Comparison of ENCODE assay signal across 14 cellular contexts in genomic region chr1:40380817-40381216, GRCh38. TPM values are rescaled to one million over a fixed set of nuclear protein-coding genes. Genes with fewer than 3 reads are reported as not detected.
DNase-seq lines count a peak whose midpoint lies in the region; ATAC-seq, FAIRE-seq and TF ChIP-seq lines count a peak whose summit lies in the region.
"Had no signal": no experiment of that assay in that cellular context is flagged by ENCODE, and none has a peak within 500 bp of the region (broad histone marks: within the 10 kb centered on the region; RNA-seq: fewer than 3 reads in every experiment).

No MANE protein-coding gene starts in this region.

- peak overlapping the region; percentile 37 for H3K4me2 ChIP-seq in Karpas-422 (ENCODE audit: low read depth, low read length, poor library complexity, severe bottlenecking)

- peak overlapping the region; percentile 93 for H3K27ac ChIP-seq in CD8-positive, alpha-beta T cell (ENCODE audit: low read depth, low read length)
- H3K27ac ChIP-seq in Karpas-422 (ENCODE audit: low read length) (no peak overlapping the region), spleen (peak overlapping the region; percentile 95 to 100 (median 98)), kidney (ENCODE audit: low read depth in 2 of 2, low read length in 2 of 2) (no peak overlapping the region)

- CTCF ChIA-PET in CD8-positive, alpha-beta T cell (lab: Charles Lee) = interaction anchor here (1.0 to 14.0 kb wide), 5 partner anchors 24 to 228 kb away, joined by 3 to 109 read pairs (median 5); no protein-coding TSS in a partner anchor
- CTCF ChIA-PET in Caco-2 (lab: Charles Lee) = no interaction called here

- H3K9me3 ChIP-seq in CD8-positive, alpha-beta T cell (ENCODE audit: low read length) = no peaks in the 10 kb centered on the region
- H3K9me3 ChIP-seq in Karpas-422 (ENCODE audit: low read length) = no peaks in the 10 kb centered on the region
- no peaks in the 10 kb centered on the region for H3K9me3 ChIP-seq in spleen
- H3K9me3 ChIP-seq in kidney (ENCODE audit: control insufficient read depth in 1 of 2, low read length in 2 of 2) = no peaks in the 10 kb centered on the region
- H3K9me3 ChIP-seq in Caco-2 = no peaks in the 10 kb centered on the region
- H3K9me3 ChIP-seq: heart left ventricle, thyroid gland had no signal

- DNase-seq in CD8-positive, alpha-beta T cell = no peak
- DNase-seq in Karpas-422 = no peak
- no peak for DNase-seq in activated naive CD8-positive, alpha-beta T cell treated with anti-CD3 and anti-CD28 coated beads, Interleukin-2, amount 50 U/mL, for 24 hours
- DNase-seq in spleen = no peak
- no peak for DNase-seq in NCI-H1048 (lab: John Stamatoyannopoulos, UW)
- no peak for DNase-seq in kidney
- DNase-seq in CD1c-positive myeloid dendritic cell (ENCODE audit: extremely low spot score) = no peak
- DNase-seq in Caco-2 = no peak
- DNase-seq: heart left ventricle; NCI-H2081; posterior cingulate gyrus; stimulated activated CD4-positive, alpha-beta T cell treated with anti-CD3 and anti-CD28 coated beads, Interleukin-2, amount 100 ng/mL, for 48 hours; thyroid gland had no signal

- H3K9ac ChIP-seq in Karpas-422 (ENCODE audit: low read length) (no peak overlapping the region), kidney (ENCODE audit: low read length in 2 of 2) (no peak overlapping the region)

- no peak for TF ChIP-seq CTCF in CD8-positive, alpha-beta T cell (IDR thresholded peaks at IDR 0.05)
- no peak for TF ChIP-seq CTCF in spleen (IDR thresholded peaks at IDR 0.05 in 8 of 11, conservative IDR thresholded peaks at IDR 0.05 in 3 of 11)
- no peak for TF ChIP-seq CTCF in kidney (IDR thresholded peaks at IDR 0.05; ENCODE audit: borderline replicate concordance, extremely low read depth, insufficient read depth)
- TF ChIP-seq CTCF in Caco-2 (IDR thresholded peaks at IDR 0.05; ENCODE audit: insufficient read depth in 1 of 2, low read depth in 1 of 2, low read length in 1 of 2, severe bottlenecking in 1 of 2, unreplicated experiment in 1 of 2) = no peak

- H3K36me3 Mint-ChIP-seq in CD8-positive, alpha-beta T cell = peaks cover 67% of the 10 kb centered on the region
- H3K36me3 Mint-ChIP-seq in activated naive CD8-positive, alpha-beta T cell treated with anti-CD3 and anti-CD28 coated beads, Interleukin-2, amount 50 U/mL, for 24 hours (ENCODE audit: low read depth) = peaks cover 57% of the 10 kb centered on the region
- H3K36me3 Mint-ChIP-seq in Caco-2 (ENCODE audit: insufficient read depth, unreplicated experiment) = no peaks in the 10 kb centered on the region

- TF ChIP-seq POLR2A in spleen (IDR thresholded peaks at IDR 0.05) = no peak

- H3K27me3 ChIP-seq in CD8-positive, alpha-beta T cell (ENCODE audit: insufficient read depth, low read length) = no peaks in the 10 kb centered on the region
- no peaks in the 10 kb centered on the region for H3K27me3 ChIP-seq in Karpas-422 (ENCODE audit: low read length)
- no peaks in the 10 kb centered on the region for H3K27me3 ChIP-seq in spleen (replicated peaks in 1 of 7)
- H3K27me3 ChIP-seq in Caco-2 (replicated peaks; ENCODE audit: control insufficient read depth, insufficient read depth, low read length) = no peaks in the 10 kb centered on the region
- H3K27me3 ChIP-seq: heart left ventricle, thyroid gland had no signal

- WGBS in spleen, 5 donors = 69 to 83% (median 78%) methylated on average over 4 of the region's 4 CpGs

- peaks cover 52% of the 10 kb centered on the region for H4K20me1 ChIP-seq in Karpas-422 (ENCODE audit: insufficient read depth, low read depth, low read length)

- H3K4me3 Mint-ChIP-seq in CD8-positive, alpha-beta T cell = peak overlapping the region; percentile 86
- H3K4me3 Mint-ChIP-seq in activated naive CD8-positive, alpha-beta T cell treated with anti-CD3 and anti-CD28 coated beads, Interleukin-2, amount 50 U/mL, for 24 hours = peak overlapping the region; percentile 86
- no peak overlapping the region for H3K4me3 Mint-ChIP-seq in Caco-2 (ENCODE audit: unreplicated experiment)

- peaks cover 3% of the 10 kb centered on the region for H3K36me3 ChIP-seq in CD8-positive, alpha-beta T cell (ENCODE audit: insufficient read depth, low read length)
- H3K36me3 ChIP-seq in Karpas-422 (ENCODE audit: insufficient read depth, low read length) (peaks cover 11% of the 10 kb centered on the region), spleen (peaks cover 0 to 67% (median 6%) of the 10 kb centered on the region in 6 donors), kidney (ENCODE audit: control insufficient read depth in 1 of 2, insufficient read depth in 2 of 2, low read length in 2 of 2) (no peaks in the 10 kb centered on the region), Caco-2 (ENCODE audit: control insufficient read depth, insufficient read depth, low read length) (no peaks in the 10 kb centered on the region)
- H3K36me3 ChIP-seq: thyroid gland had no signal

- H3K4me3 ChIP-seq in CD8-positive, alpha-beta T cell (ENCODE audit: low read depth, low read length) = peak overlapping the region; percentile 50
- H3K4me3 ChIP-seq in Karpas-422 (ENCODE audit: low read length) (no peak overlapping the region), spleen (peak overlapping the region in 5 of 8 donors; percentile 6 to 97 (median 31)), kidney (ENCODE audit: low read length in 2 of 2) (no peak overlapping the region), Caco-2 (ENCODE audit: low read depth, low read length) (no peak overlapping the region)
- H3K4me3 ChIP-seq: thyroid gland had no signal

- peaks cover 94% of the 10 kb centered on the region for H3K4me1 ChIP-seq in CD8-positive, alpha-beta T cell (ENCODE audit: insufficient read depth, low read length)
- peaks cover 53% of the 10 kb centered on the region for H3K4me1 ChIP-seq in Karpas-422 (ENCODE audit: low read length)
- peaks cover 73 to 100% (median 96%) of the 10 kb centered on the region in 6 donors for H3K4me1 ChIP-seq in spleen
- peaks cover 0 to 7% of the 10 kb centered on the region in 2 donors for H3K4me1 ChIP-seq in kidney (ENCODE audit: control insufficient read depth in 1 of 2, insufficient read depth in 1 of 2, low read depth in 1 of 2, low read length in 2 of 2)
- H3K4me1 ChIP-seq in Caco-2 = no peaks in the 10 kb centered on the region

- no peaks in the 10 kb centered on the region for H3K9me3 Mint-ChIP-seq in CD8-positive, alpha-beta T cell
- no peaks in the 10 kb centered on the region for H3K9me3 Mint-ChIP-seq in activated naive CD8-positive, alpha-beta T cell treated with anti-CD3 and anti-CD28 coated beads, Interleukin-2, amount 50 U/mL, for 24 hours
- H3K9me3 Mint-ChIP-seq in Caco-2 (ENCODE audit: unreplicated experiment) = no peaks in the 10 kb centered on the region

- no peak for ATAC-seq in CD8-positive, alpha-beta T cell
- peak; percentile 34 for ATAC-seq in activated naive CD8-positive, alpha-beta T cell treated with anti-CD3 and anti-CD28 coated beads, Interleukin-2, amount 50 U/mL, for 24 hours

- no peak overlapping the region for H2AFZ ChIP-seq in Karpas-422 (ENCODE audit: low read length)

- intact Hi-C loops in CD8-positive, alpha-beta T cell (cut with DNase I, micrococcal nuclease) = no loop called here
- intact Hi-C loops in spleen (cut with DNase I; ENCODE audit: low total_unique reads) = no loop called here
- intact Hi-C loops in kidney (cut with DNase I) = no loop called here
- intact Hi-C loops in Caco-2 (cut with micrococcal nuclease; ENCODE audit: unreplicated experiment) = no loop called here

- FAIRE-seq in kidney (lab: Jason Lieb, UNC) = no peak
- FAIRE-seq: endometrium had no signal

- peaks cover 31% of the 10 kb centered on the region for H3K79me2 ChIP-seq in Karpas-422 (ENCODE audit: low read length)

- no TSS peak for BruUV-seq in Caco-2 (replicated peaks; lab: Mats Ljungman, UMichigan)

- H3K27ac Mint-ChIP-seq in CD8-positive, alpha-beta T cell = peak overlapping the region; percentile 100
- H3K27ac Mint-ChIP-seq in activated naive CD8-positive, alpha-beta T cell treated with anti-CD3 and anti-CD28 coated beads, Interleukin-2, amount 50 U/mL, for 24 hours = peak overlapping the region; percentile 99
- H3K27ac Mint-ChIP-seq in Caco-2 (ENCODE audit: unreplicated experiment) = no peak overlapping the region

- POLR2A ChIA-PET in CD8-positive, alpha-beta T cell (lab: Charles Lee) = interaction anchor here (0.9 to 1.9 kb wide), 6 partner anchors 7 to 124 kb away, joined by 3 to 10 read pairs (median 6); partner anchors contain the start of gene SMAP2
- POLR2A ChIA-PET in Caco-2 (lab: Charles Lee) = no interaction called here

- peaks cover 90% of the 10 kb centered on the region for H3K4me1 Mint-ChIP-seq in CD8-positive, alpha-beta T cell (ENCODE audit: low read depth)
- peaks cover 96% of the 10 kb centered on the region for H3K4me1 Mint-ChIP-seq in activated naive CD8-positive, alpha-beta T cell treated with anti-CD3 and anti-CD28 coated beads, Interleukin-2, amount 50 U/mL, for 24 hours
- no peaks in the 10 kb centered on the region for H3K4me1 Mint-ChIP-seq in Caco-2 (ENCODE audit: low read depth, unreplicated experiment)

- no peaks in the 10 kb centered on the region for H3K27me3 Mint-ChIP-seq in CD8-positive, alpha-beta T cell (ENCODE audit: low read depth)
- no peaks in the 10 kb centered on the region for H3K27me3 Mint-ChIP-seq in activated naive CD8-positive, alpha-beta T cell treated with anti-CD3 and anti-CD28 coated beads, Interleukin-2, amount 50 U/mL, for 24 hours
- no peaks in the 10 kb centered on the region for H3K27me3 Mint-ChIP-seq in Caco-2 (ENCODE audit: insufficient read depth, unreplicated experiment)

- no peaks in the 10 kb centered on the region for H3K9me2 ChIP-seq in Karpas-422 (replicated peaks; ENCODE audit: insufficient read depth, low read length)

RNA-seq across cellular contexts. Expression of gene SMAP2, which starts 7.3 kb away (rescaled TPM):
- total RNA-seq in CD8-positive, alpha-beta T cell = 100 to 1,000 TPM; 167 to 171 TPM
- total RNA-seq in Karpas-422 (2014; rRNA removed; shearing (Covaris generic); ENCODE audit: low replicate concordance) = 33.6 and 37.5 TPM in 2 replicates
- 100 to 1,000 TPM; 120 to 435 (median 252) TPM for total RNA-seq in spleen
- polyA plus RNA-seq in spleen = 100 to 1,000 TPM; 135 to 196 (median 148) TPM
- 61.3 TPM for total RNA-seq in kidney
- polyA plus RNA-seq in kidney (ENCODE audit: insufficient read depth, low read depth, low replicate concordance) = 17.9 TPM
- total RNA-seq in Caco-2 (2022) = 6.8 and 7.5 TPM in 2 replicates

Comparison
In these comparisons a context has a peak if more than half of its experiments do, and no peak if none do; other contexts are left out.
1. H3K27ac ChIP-seq: peak in CD8-positive, alpha-beta T cell (single experiment) and spleen (8 of 8); none in Karpas-422 (single experiment) and kidney (0 of 2).
2. H3K4me3 ChIP-seq: peak in CD8-positive, alpha-beta T cell (single experiment) and spleen (5 of 8); none in Karpas-422 (single experiment), kidney (0 of 2) and Caco-2 (single experiment).